In the genomic region with DNA sequence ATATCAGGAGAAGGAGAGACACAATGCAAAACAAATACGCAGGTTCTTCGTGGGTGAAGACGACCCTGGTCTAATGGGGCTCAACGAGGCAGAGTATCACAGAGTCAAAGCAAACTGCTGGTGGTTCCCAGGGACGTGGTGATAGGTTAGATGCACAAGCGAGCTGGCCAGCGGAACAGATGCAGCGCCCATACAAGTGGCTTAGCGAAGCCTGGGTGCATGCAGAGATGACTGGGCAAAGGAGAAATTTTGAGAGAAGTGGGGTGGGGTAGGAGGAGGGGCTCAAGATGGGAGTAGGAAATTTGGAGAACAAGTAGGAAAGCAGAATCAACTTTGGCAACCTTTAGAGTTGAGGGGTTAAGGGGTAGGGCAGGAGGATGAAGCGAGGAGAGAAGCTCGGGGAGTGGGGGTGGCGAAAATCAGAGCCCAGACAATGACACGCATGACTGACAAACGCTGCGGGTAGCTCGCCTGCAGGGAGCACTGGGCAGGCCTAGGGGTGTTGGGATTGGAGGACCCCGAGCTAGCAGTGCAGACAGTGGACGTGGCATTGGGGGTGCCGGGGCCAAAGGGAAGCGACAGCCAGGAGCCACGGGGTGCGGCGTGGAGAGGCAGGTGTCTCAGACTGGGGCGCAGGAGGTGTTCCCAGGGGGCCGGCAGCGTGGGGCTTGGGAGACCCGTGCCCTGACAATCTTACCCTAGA, we compare ENCODE assay signal across 1 cellular context.
TF ChIP-seq lines count a peak whose summit lies in the region.

No MANE protein-coding gene starts in this region.

TF ChIP-seq in HepG2, 621 proteins besides CTCF, POLR2A, EP300 and RAD21 (continued from another document and continues in another):
- TF ChIP-seq, protein P1, sequence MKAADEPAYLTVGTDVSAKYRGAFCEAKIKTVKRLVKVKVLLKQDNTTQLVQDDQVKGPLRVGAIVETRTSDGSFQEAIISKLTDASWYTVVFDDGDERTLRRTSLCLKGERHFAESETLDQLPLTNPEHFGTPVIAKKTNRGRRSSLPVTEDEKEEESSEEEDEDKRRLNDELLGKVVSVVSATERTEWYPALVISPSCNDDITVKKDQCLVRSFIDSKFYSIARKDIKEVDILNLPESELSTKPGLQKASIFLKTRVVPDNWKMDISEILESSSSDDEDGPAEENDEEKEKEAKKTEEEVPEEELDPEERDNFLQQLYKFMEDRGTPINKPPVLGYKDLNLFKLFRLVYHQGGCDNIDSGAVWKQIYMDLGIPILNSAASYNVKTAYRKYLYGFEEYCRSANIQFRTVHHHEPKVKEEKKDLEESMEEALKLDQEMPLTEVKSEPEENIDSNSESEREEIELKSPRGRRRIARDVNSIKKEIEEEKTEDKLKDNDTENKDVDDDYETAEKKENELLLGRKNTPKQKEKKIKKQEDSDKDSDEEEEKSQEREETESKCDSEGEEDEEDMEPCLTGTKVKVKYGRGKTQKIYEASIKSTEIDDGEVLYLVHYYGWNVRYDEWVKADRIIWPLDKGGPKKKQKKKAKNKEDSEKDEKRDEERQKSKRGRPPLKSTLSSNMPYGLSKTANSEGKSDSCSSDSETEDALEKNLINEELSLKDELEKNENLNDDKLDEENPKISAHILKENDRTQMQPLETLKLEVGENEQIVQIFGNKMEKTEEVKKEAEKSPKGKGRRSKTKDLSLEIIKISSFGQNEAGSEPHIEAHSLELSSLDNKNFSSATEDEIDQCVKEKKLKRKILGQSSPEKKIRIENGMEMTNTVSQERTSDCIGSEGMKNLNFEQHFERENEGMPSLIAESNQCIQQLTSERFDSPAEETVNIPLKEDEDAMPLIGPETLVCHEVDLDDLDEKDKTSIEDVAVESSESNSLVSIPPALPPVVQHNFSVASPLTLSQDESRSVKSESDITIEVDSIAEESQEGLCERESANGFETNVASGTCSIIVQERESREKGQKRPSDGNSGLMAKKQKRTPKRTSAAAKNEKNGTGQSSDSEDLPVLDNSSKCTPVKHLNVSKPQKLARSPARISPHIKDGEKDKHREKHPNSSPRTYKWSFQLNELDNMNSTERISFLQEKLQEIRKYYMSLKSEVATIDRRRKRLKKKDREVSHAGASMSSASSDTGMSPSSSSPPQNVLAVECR (CRISPR knock-in tag; IDR thresholded peaks at IDR 0.05; ENCODE audit: borderline replicate concordance), result peak; percentile 82
- TF ChIP-seq CREM (IDR thresholded peaks at IDR 0.05) (no peak), CREM (CRISPR knock-in tag; IDR thresholded peaks at IDR 0.05) (no peak), ZSCAN22 (CRISPR knock-in tag; IDR thresholded peaks at IDR 0.05) (0 out of 2 replicates have a peak, but pooled peaks have one; percentile 83), ZFP41 (CRISPR knock-in tag; IDR thresholded peaks at IDR 0.05; ENCODE audit: borderline replicate concordance) (no peak), TRIM24 (CRISPR knock-in tag; IDR thresholded peaks at IDR 0.05) (no peak), ZNF619 (CRISPR knock-in tag; IDR thresholded peaks at IDR 0.05) (no peak), ZMYM3 (CRISPR knock-in tag; IDR thresholded peaks at IDR 0.05) (no peak), ZNF775 (CRISPR knock-in tag; IDR thresholded peaks at IDR 0.05; ENCODE audit: borderline replicate concordance) (peak; percentile 84; the same call in 1 of the 2 replicates), EHMT2 (IDR thresholded peaks at IDR 0.05; ENCODE audit: borderline replicate concordance, low read depth, low read length) (no peak), NFYB (CRISPR knock-in tag; IDR thresholded peaks at IDR 0.05) (no peak), ZNF782 (CRISPR knock-in tag; IDR thresholded peaks at IDR 0.05; ENCODE audit: borderline replicate concordance) (no peak), U2AF2 (IDR thresholded peaks at IDR 0.05; ENCODE audit: low read depth, low read length) (no peak), IKZF4 (CRISPR knock-in tag; IDR thresholded peaks at IDR 0.05; ENCODE audit: borderline replicate concordance, low read depth, not compliant biosample characterization) (no peak), FOXA1 (IDR thresholded peaks at IDR 0.05) (no peak), FOXA1 (CRISPR knock-in tag; IDR thresholded peaks at IDR 0.05) (no peak), ZNF629 (CRISPR knock-in tag; conservative IDR thresholded peaks at IDR 0.05) (no peak), MXI1 (IDR thresholded peaks at IDR 0.05; ENCODE audit: borderline replicate concordance, low read depth, low read length) (peak; percentile 36; the same call in 1 of the 3 replicates), ZNF563 (CRISPR knock-in tag; IDR thresholded peaks at IDR 0.05) (peak; percentile 51; the same call in 1 of the 2 replicates), ZNF121 (CRISPR knock-in tag; IDR thresholded peaks at IDR 0.05) (no peak), SNRNP70 (IDR thresholded peaks at IDR 0.05; ENCODE audit: low read depth, low read length) (no peak), SYNCRIP (IDR thresholded peaks at IDR 0.05; ENCODE audit: insufficient read depth, low read depth, low read length) (no peak), ZNF230 (CRISPR knock-in tag; IDR thresholded peaks at IDR 0.05) (peak; percentile 77; the same call in 1 of the 2 replicates), CENPT (CRISPR knock-in tag; IDR thresholded peaks at IDR 0.05; ENCODE audit: low read depth) (no peak), SCMH1 (CRISPR knock-in tag; IDR thresholded peaks at IDR 0.05; ENCODE audit: borderline replicate concordance) (no peak), REPIN1 (CRISPR knock-in tag; IDR thresholded peaks at IDR 0.05; ENCODE audit: borderline replicate concordance, low read depth) (no peak), SOX13 (IDR thresholded peaks at IDR 0.05) (no peak), SOX13 (CRISPR knock-in tag; conservative IDR thresholded peaks at IDR 0.05 in 1 of 2, IDR thresholded peaks at IDR 0.05 in 1 of 2) (no peak), ZFP62 (CRISPR knock-in tag; IDR thresholded peaks at IDR 0.05) (no peak), CHCHD3 (CRISPR knock-in tag; IDR thresholded peaks at IDR 0.05) (no peak), ZNF788 (CRISPR knock-in tag; IDR thresholded peaks at IDR 0.05; ENCODE audit: borderline replicate concordance) (no peak), TBX3 (IDR thresholded peaks at IDR 0.05; ENCODE audit: borderline replicate concordance) (no peak), SRF (IDR thresholded peaks at IDR 0.05; ENCODE audit: low read depth, low read length) (no peak), ELF3 (CRISPR knock-in tag; IDR thresholded peaks at IDR 0.05) (no peak), RFX1 (IDR thresholded peaks at IDR 0.05) (no peak), HNRNPLL (IDR thresholded peaks at IDR 0.05; ENCODE audit: low read depth, low read length, poor library complexity, severe bottlenecking) (no peak)
- TF ChIP-seq, protein P2, sequence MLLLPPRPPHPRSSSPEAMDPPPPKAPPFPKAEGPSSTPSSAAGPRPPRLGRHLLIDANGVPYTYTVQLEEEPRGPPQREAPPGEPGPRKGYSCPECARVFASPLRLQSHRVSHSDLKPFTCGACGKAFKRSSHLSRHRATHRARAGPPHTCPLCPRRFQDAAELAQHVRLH (CRISPR knock-in tag; IDR thresholded peaks at IDR 0.05; ENCODE audit: borderline replicate concordance, low read depth), result no peak
- TF ChIP-seq, protein P3, sequence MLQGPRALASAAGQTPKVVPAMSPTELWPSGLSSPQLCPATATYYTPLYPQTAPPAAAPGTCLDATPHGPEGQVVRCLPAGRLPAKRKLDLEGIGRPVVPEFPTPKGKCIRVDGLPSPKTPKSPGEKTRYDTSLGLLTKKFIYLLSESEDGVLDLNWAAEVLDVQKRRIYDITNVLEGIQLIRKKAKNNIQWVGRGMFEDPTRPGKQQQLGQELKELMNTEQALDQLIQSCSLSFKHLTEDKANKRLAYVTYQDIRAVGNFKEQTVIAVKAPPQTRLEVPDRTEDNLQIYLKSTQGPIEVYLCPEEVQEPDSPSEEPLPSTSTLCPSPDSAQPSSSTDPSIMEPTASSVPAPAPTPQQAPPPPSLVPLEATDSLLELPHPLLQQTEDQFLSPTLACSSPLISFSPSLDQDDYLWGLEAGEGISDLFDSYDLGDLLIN (CRISPR knock-in tag; IDR thresholded peaks at IDR 0.05; ENCODE audit: borderline replicate concordance), result no peak
- TF ChIP-seq, protein P4, sequence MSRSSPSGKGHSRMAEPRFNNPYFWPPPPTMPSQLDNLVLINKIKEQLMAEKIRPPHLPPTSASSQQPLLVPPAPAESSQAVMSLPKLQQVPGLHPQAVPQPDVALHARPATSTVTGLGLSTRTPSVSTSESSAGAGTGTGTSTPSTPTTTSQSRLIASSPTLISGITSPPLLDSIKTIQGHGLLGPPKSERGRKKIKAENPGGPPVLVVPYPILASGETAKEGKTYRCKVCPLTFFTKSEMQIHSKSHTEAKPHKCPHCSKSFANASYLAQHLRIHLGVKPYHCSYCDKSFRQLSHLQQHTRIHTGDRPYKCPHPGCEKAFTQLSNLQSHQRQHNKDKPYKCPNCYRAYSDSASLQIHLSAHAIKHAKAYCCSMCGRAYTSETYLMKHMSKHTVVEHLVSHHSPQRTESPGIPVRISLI (CRISPR knock-in tag; IDR thresholded peaks at IDR 0.05; ENCODE audit: borderline replicate concordance), result peak; percentile 11; the same call in 1 of the 2 replicates
- TF ChIP-seq, protein P5, sequence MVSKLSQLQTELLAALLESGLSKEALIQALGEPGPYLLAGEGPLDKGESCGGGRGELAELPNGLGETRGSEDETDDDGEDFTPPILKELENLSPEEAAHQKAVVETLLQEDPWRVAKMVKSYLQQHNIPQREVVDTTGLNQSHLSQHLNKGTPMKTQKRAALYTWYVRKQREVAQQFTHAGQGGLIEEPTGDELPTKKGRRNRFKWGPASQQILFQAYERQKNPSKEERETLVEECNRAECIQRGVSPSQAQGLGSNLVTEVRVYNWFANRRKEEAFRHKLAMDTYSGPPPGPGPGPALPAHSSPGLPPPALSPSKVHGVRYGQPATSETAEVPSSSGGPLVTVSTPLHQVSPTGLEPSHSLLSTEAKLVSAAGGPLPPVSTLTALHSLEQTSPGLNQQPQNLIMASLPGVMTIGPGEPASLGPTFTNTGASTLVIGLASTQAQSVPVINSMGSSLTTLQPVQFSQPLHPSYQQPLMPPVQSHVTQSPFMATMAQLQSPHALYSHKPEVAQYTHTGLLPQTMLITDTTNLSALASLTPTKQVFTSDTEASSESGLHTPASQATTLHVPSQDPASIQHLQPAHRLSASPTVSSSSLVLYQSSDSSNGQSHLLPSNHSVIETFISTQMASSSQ (IDR thresholded peaks at IDR 0.05; ENCODE audit: low read depth), result no peak
- TF ChIP-seq, protein P5 (CRISPR knock-in tag; IDR thresholded peaks at IDR 0.05; ENCODE audit: borderline replicate concordance), result peak; percentile 9; the same call in 1 of the 2 replicates
- TF ChIP-seq, protein P6, sequence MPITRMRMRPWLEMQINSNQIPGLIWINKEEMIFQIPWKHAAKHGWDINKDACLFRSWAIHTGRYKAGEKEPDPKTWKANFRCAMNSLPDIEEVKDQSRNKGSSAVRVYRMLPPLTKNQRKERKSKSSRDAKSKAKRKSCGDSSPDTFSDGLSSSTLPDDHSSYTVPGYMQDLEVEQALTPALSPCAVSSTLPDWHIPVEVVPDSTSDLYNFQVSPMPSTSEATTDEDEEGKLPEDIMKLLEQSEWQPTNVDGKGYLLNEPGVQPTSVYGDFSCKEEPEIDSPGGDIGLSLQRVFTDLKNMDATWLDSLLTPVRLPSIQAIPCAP (CRISPR knock-in tag; IDR thresholded peaks at IDR 0.05; ENCODE audit: low read depth), result no peak
